Comparison of ENCODE assay signal across 8 cellular contexts in the genomic region with DNA sequence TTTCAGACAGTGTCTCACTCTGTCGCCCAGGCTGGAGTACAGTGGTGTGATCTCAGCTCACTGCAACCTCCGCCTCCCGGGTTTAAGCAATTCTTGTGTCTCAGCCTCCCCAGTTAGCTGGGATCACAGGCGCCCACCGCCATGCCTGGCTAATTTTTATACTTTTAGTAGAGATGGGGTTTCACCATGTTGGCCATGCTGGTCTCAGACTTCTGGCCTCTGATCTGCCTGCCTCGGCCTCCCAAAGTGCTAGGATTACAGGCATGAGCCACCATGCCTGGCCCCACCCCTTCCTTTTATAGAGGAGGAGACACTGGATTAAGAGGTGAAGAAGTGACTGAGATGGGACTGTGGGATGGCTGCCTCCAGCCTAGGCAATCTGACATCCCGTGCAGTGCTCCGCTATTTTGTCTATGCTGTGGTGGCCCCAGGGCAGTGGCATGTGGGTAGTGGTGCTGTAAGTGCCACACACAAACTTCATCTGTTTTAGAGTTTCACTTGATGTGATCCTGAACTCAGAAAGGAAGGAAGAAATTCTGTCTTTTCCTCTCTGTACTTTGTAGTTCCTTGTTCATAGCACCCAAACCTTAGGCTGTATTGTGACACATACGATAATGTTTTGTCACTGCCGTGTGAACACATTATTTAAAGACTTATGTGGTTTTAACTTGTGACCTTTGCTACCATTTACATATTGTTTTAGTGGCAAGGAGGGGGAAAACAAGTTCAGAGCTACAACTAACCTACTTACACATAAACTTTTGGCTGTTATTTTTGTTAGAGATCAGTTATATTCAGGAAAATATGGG. TPM values are rescaled to one million over a fixed set of nuclear protein-coding genes. Genes with fewer than 3 reads are reported as not detected.
DNase-seq lines count a peak whose midpoint lies in the region; ATAC-seq and TF ChIP-seq lines count a peak whose summit lies in the region.

No MANE protein-coding gene starts in this region.

- POLR2A ChIA-PET in activated CD4-positive, alpha-beta memory T cell treated with anti-CD3 and anti-CD28 coated beads for 36 hours (lab: Charles Lee) = no interaction called here

- peak overlapping the region; percentile 43 for H3K27ac Mint-ChIP-seq in activated CD4-positive, alpha-beta memory T cell treated with anti-CD3 and anti-CD28 coated beads for 36 hours

- intact Hi-C loops in activated CD4-positive, alpha-beta memory T cell treated with anti-CD3 and anti-CD28 coated beads for 36 hours (cut with micrococcal nuclease) = no loop called here

- CTCF ChIA-PET in activated CD4-positive, alpha-beta memory T cell treated with anti-CD3 and anti-CD28 coated beads for 36 hours (lab: Charles Lee) = interaction anchor here (1.9 kb wide), 1 partner anchor 34 kb away, joined by 8 read pairs; no protein-coding TSS in a partner anchor

- H3K27me3 Mint-ChIP-seq in activated CD4-positive, alpha-beta memory T cell treated with anti-CD3 and anti-CD28 coated beads for 36 hours = no peaks in the 10 kb centered on the region

- no peak overlapping the region for H3K4me3 Mint-ChIP-seq in activated CD4-positive, alpha-beta memory T cell treated with anti-CD3 and anti-CD28 coated beads for 36 hours

- H3K4me1 Mint-ChIP-seq in activated CD4-positive, alpha-beta memory T cell treated with anti-CD3 and anti-CD28 coated beads for 36 hours (ENCODE audit: low read depth) = peaks cover 53% of the 10 kb centered on the region

- H3K36me3 Mint-ChIP-seq in activated CD4-positive, alpha-beta memory T cell treated with anti-CD3 and anti-CD28 coated beads for 36 hours = peaks cover 3% of the 10 kb centered on the region

- TF ChIP-seq POLR2A in GM18505 (IDR thresholded peaks at IDR 0.05; ENCODE audit: borderline replicate concordance, extremely low read depth, insufficient read depth, insufficient read length) = no peak

- no peaks in the 10 kb centered on the region for H3K9me3 Mint-ChIP-seq in activated CD4-positive, alpha-beta memory T cell treated with anti-CD3 and anti-CD28 coated beads for 36 hours

- ATAC-seq in GM19328 (IDR thresholded peaks at IDR 0.05; ENCODE audit: unreplicated experiment) (peak; percentile 61), HG03103 (IDR thresholded peaks at IDR 0.05; ENCODE audit: low read depth, unreplicated experiment) (peak; percentile 49), GM18505 (IDR thresholded peaks at IDR 0.05; ENCODE audit: unreplicated experiment) (no peak)

- no peak for DNase-seq in activated CD4-positive, alpha-beta memory T cell treated with anti-CD3 and anti-CD28 coated beads for 36 hours
- peak; percentile 52 for DNase-seq in pons (ENCODE audit: low spot score)
- no peak for DNase-seq in EL
- no peak for DNase-seq in ureter (ENCODE audit: low spot score)
- no peak for DNase-seq in activated CD4-positive, alpha-beta T cell treated with anti-CD3 and anti-CD28 coated beads for 4 hours

RNA-seq across cellular contexts. Expression of gene FNIP2, which starts 48.9 kb away (rescaled TPM):
- 10 to 100 TPM; 17.7 to 19.4 TPM for total RNA-seq in activated CD4-positive, alpha-beta memory T cell treated with anti-CD3 and anti-CD28 coated beads for 36 hours
- total RNA-seq in ureter = 45.6 TPM
